Comparison of ENCODE assay signal across 22 cellular contexts in the genomic region with DNA sequence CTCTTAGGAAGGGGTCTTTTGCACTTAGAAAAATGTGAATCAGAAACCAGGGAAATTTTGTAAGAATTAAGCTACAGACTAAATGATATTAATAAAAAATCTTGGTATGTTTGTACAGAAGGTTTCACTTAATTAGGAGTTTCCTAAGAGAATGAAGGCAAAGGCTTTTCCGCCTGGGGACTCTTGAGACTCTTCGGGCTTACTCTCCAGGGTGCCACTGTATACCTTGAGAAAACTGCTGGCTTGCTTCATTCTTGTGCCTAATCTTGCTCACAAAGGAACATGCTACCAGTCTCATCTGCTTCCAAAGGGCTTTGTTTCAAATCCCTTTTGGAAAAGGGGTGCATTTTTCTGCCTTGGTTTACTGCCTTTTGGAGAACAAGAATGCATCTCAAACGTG. TPM values are rescaled to one million over a fixed set of nuclear protein-coding genes. Genes with fewer than 3 reads are reported as not detected.
DNase-seq lines count a peak whose midpoint lies in the region; ATAC-seq, FAIRE-seq and TF ChIP-seq lines count a peak whose summit lies in the region.
"Had no signal": no experiment of that assay in that cellular context is flagged by ENCODE, and none has a peak within 500 bp of the region (broad histone marks: within the 10 kb centered on the region; RNA-seq: fewer than 3 reads in every experiment).

No MANE protein-coding gene starts in this region.

- H3K4me1 ChIP-seq in astrocyte (ENCODE audit: insufficient read depth, low read length) (peaks cover 28% of the 10 kb centered on the region), smooth muscle cell (ENCODE audit: low read depth) (peaks cover 42% of the 10 kb centered on the region), GM23248 (ENCODE audit: insufficient read depth) (peaks cover 5% of the 10 kb centered on the region; the same call in 1 of the 2 replicates)

- H4K20me1 ChIP-seq in astrocyte (ENCODE audit: insufficient read depth, low read length), result peaks cover 9% of the 10 kb centered on the region
- H4K20me1 ChIP-seq in smooth muscle cell (ENCODE audit: low read depth), result no peaks in the 10 kb centered on the region
- no peaks in the 10 kb centered on the region for H4K20me1 ChIP-seq in GM23248 (ENCODE audit: insufficient read depth)

- no peaks in the 10 kb centered on the region for H3K9me2 ChIP-seq in GM23248 (ENCODE audit: insufficient read depth)
- H3K9me2 ChIP-seq: SK-N-SH had no signal

- H3K27me3 Mint-ChIP-seq in activated naive CD8-positive, alpha-beta T cell, result no peaks in the 10 kb centered on the region
- H3K27me3 Mint-ChIP-seq in activated naive CD8-positive, alpha-beta T cell treated with anti-CD3 and anti-CD28 coated beads, Interleukin-2, amount 50 U/mL, for 24 hours, result no peaks in the 10 kb centered on the region
- no peaks in the 10 kb centered on the region for H3K27me3 Mint-ChIP-seq in astrocyte (ENCODE audit: low read depth, unreplicated experiment)
- H3K27me3 Mint-ChIP-seq in mesothelial cell of epicardium (ENCODE audit: low read depth), result no peaks in the 10 kb centered on the region
- H3K27me3 Mint-ChIP-seq: B cell had no signal

- H3K27ac Mint-ChIP-seq in activated naive CD8-positive, alpha-beta T cell, result peak overlapping the region; percentile 23
- H3K27ac Mint-ChIP-seq in activated naive CD8-positive, alpha-beta T cell treated with anti-CD3 and anti-CD28 coated beads, Interleukin-2, amount 50 U/mL, for 24 hours, result no peak overlapping the region
- H3K27ac Mint-ChIP-seq in astrocyte (ENCODE audit: unreplicated experiment), result no peak overlapping the region
- H3K27ac Mint-ChIP-seq in mesothelial cell of epicardium, result peak overlapping the region; percentile 45
- H3K27ac Mint-ChIP-seq: B cell had no signal

- no peaks in the 10 kb centered on the region for H3K27me3 ChIP-seq in astrocyte (ENCODE audit: insufficient read depth, low read length)
- no peaks in the 10 kb centered on the region for H3K27me3 ChIP-seq in smooth muscle cell (ENCODE audit: low read depth)
- no peaks in the 10 kb centered on the region for H3K27me3 ChIP-seq in GM23248 (replicated peaks; ENCODE audit: insufficient read depth)

- H3K9me3 ChIP-seq in astrocyte (ENCODE audit: insufficient read depth, low read depth, low read length) (no peaks in the 10 kb centered on the region), smooth muscle cell (replicated peaks; ENCODE audit: low read depth) (no peaks in the 10 kb centered on the region), GM23248 (ENCODE audit: low read depth) (no peaks in the 10 kb centered on the region)
- H3K9me3 ChIP-seq: SK-N-SH had no signal

- H2AFZ ChIP-seq in astrocyte (ENCODE audit: low read depth, low read length) (no peak overlapping the region), smooth muscle cell (ENCODE audit: low read depth) (no peak overlapping the region), GM23248 (no peak overlapping the region)

- DNase-seq in activated naive CD8-positive, alpha-beta T cell treated with anti-CD3 and anti-CD28 coated beads, Interleukin-2, amount 50 U/mL, for 24 hours, result no peak
- DNase-seq in astrocyte (ENCODE audit: low read depth) (no peak), mesothelial cell of epicardium (ENCODE audit: low spot score in 2 of 2, unreplicated experiment in 2 of 2) (no peak), smooth muscle cell (lab: John Stamatoyannopoulos, UW; ENCODE audit: unreplicated experiment) (no peak), GM23248 (no peak), sciatic nerve (ENCODE audit: low spot score) (no peak)
- DNase-seq: NCI-H1105; NCI-H146; NCI-H2171; NCI-H524; NCI-H774; NK-92 treated with Interleukin-12 subunit alpha and Interleukin-12 subunit beta, amount 100 ng/mL, for 24 hours; SHP77 treated with DMSO at 0.1 percent for 48 hours; SK-N-SH had no signal

- no peak overlapping the region for H3K4me3 ChIP-seq in astrocyte (ENCODE audit: insufficient read depth, low read depth, low read length)
- H3K4me3 ChIP-seq in smooth muscle cell, result no peak overlapping the region
- H3K4me3 ChIP-seq in GM23248, result no peak overlapping the region

- H3K36me3 Mint-ChIP-seq in activated naive CD8-positive, alpha-beta T cell, result no peaks in the 10 kb centered on the region
- peaks cover 10% of the 10 kb centered on the region for H3K36me3 Mint-ChIP-seq in activated naive CD8-positive, alpha-beta T cell treated with anti-CD3 and anti-CD28 coated beads, Interleukin-2, amount 50 U/mL, for 24 hours (ENCODE audit: low read depth)
- H3K36me3 Mint-ChIP-seq in astrocyte (ENCODE audit: low read depth, unreplicated experiment), result peaks cover 23% of the 10 kb centered on the region
- peaks cover 2% of the 10 kb centered on the region for H3K36me3 Mint-ChIP-seq in mesothelial cell of epicardium

- H3K9me3 Mint-ChIP-seq in activated naive CD8-positive, alpha-beta T cell (ENCODE audit: low read depth), result no peaks in the 10 kb centered on the region
- no peaks in the 10 kb centered on the region for H3K9me3 Mint-ChIP-seq in activated naive CD8-positive, alpha-beta T cell treated with anti-CD3 and anti-CD28 coated beads, Interleukin-2, amount 50 U/mL, for 24 hours
- H3K9me3 Mint-ChIP-seq in astrocyte (ENCODE audit: unreplicated experiment), result no peaks in the 10 kb centered on the region
- no peaks in the 10 kb centered on the region for H3K9me3 Mint-ChIP-seq in mesothelial cell of epicardium
- H3K9me3 Mint-ChIP-seq: CD14-positive monocyte, IgD-negative memory B cell had no signal

- H3K9ac ChIP-seq in astrocyte (ENCODE audit: low read length) (no peak overlapping the region), smooth muscle cell (ENCODE audit: low read depth) (no peak overlapping the region), GM23248 (no peak overlapping the region)
- H3K9ac ChIP-seq: SK-N-SH had no signal

- H3K36me3 ChIP-seq in astrocyte (ENCODE audit: insufficient read depth, low read length), result peaks cover 9% of the 10 kb centered on the region
- no peaks in the 10 kb centered on the region for H3K36me3 ChIP-seq in smooth muscle cell (ENCODE audit: low read depth)
- peaks cover 24% of the 10 kb centered on the region for H3K36me3 ChIP-seq in GM23248 (ENCODE audit: low read depth)

- no peak for ATAC-seq in activated naive CD8-positive, alpha-beta T cell treated with anti-CD3 and anti-CD28 coated beads, Interleukin-2, amount 50 U/mL, for 24 hours
- no peak for ATAC-seq in sciatic nerve
- ATAC-seq: HCT116 had no signal

- H3K79me2 ChIP-seq in astrocyte (ENCODE audit: insufficient read depth, low read length), result no peaks in the 10 kb centered on the region
- no peaks in the 10 kb centered on the region for H3K79me2 ChIP-seq in smooth muscle cell (ENCODE audit: low read depth)
- no peaks in the 10 kb centered on the region for H3K79me2 ChIP-seq in GM23248 (ENCODE audit: insufficient read depth)

- H3K27ac ChIP-seq in astrocyte (ENCODE audit: low read depth, low read length), result no peak overlapping the region
- H3K27ac ChIP-seq in smooth muscle cell (ENCODE audit: low read depth), result peak overlapping the region; percentile 62
- no peak overlapping the region for H3K27ac ChIP-seq in GM23248
- H3K27ac ChIP-seq: RWPE1 had no signal

- in situ Hi-C loops in GM23248 (cut with MboI), result no loop called here

- 71% methylated on average over 3 of the region's 3 CpGs for WGBS in smooth muscle cell (ENCODE audit: low lambda C conversion rate)
- 71 to 73% methylated on average over 3 of the region's 3 CpGs for WGBS in GM23248 (ENCODE audit: low coverage in 1 of 2, low lambda C conversion rate in 2 of 2, missing lambda C conversion rate in 2 of 2), 2 experiments

- FAIRE-seq in astrocyte (lab: Jason Lieb, UNC), result no peak
- FAIRE-seq: A204.1, H1 had no signal

- H3K4me3 Mint-ChIP-seq in activated naive CD8-positive, alpha-beta T cell, result no peak overlapping the region
- no peak overlapping the region for H3K4me3 Mint-ChIP-seq in activated naive CD8-positive, alpha-beta T cell treated with anti-CD3 and anti-CD28 coated beads, Interleukin-2, amount 50 U/mL, for 24 hours
- H3K4me3 Mint-ChIP-seq in astrocyte (ENCODE audit: unreplicated experiment) (no peak overlapping the region), mesothelial cell of epicardium (no peak overlapping the region)
- H3K4me3 Mint-ChIP-seq: B cell, CD14-positive monocyte, IgD-negative memory B cell had no signal

- TF ChIP-seq CTCF in astrocyte (IDR thresholded peaks at IDR 0.05; ENCODE audit: insufficient read depth, low read depth, low read length) (no peak), mesothelial cell of epicardium (IDR thresholded peaks at IDR 0.05; ENCODE audit: unreplicated experiment) (no peak), smooth muscle cell (IDR thresholded peaks at IDR 0.05; ENCODE audit: borderline replicate concordance, insufficient read depth, poor library complexity, severe bottlenecking) (no peak)

- H3K4me1 Mint-ChIP-seq in activated naive CD8-positive, alpha-beta T cell (ENCODE audit: low read depth), result peaks cover 16% of the 10 kb centered on the region
- H3K4me1 Mint-ChIP-seq in activated naive CD8-positive, alpha-beta T cell treated with anti-CD3 and anti-CD28 coated beads, Interleukin-2, amount 50 U/mL, for 24 hours, result peaks cover 19% of the 10 kb centered on the region
- H3K4me1 Mint-ChIP-seq in astrocyte (ENCODE audit: low read depth, unreplicated experiment) (peaks cover 28% of the 10 kb centered on the region), mesothelial cell of epicardium (peaks cover 32% of the 10 kb centered on the region)

- H3F3A ChIP-seq in smooth muscle cell (ENCODE audit: low read depth), result peaks cover 35% of the 10 kb centered on the region
- peaks cover 47% of the 10 kb centered on the region for H3F3A ChIP-seq in GM23248 (ENCODE audit: insufficient read depth)

- peak overlapping the region; percentile 28 for H3K4me2 ChIP-seq in astrocyte (ENCODE audit: low read length)
- H3K4me2 ChIP-seq in smooth muscle cell, result no peak overlapping the region
- H3K4me2 ChIP-seq in GM23248 (ENCODE audit: unreplicated experiment), result no peak overlapping the region
- H3K4me2 ChIP-seq: SK-N-SH had no signal

- intact Hi-C loops in sciatic nerve (cut with DNase I), result no loop called here

RNA-seq across cellular contexts. Expression of a gene that starts 49.5 kb away (rescaled TPM):
- total RNA-seq in astrocyte (493 and 498 TPM in 2 replicates), mesothelial cell of epicardium (166 to 171 TPM (median 169 TPM) in 3 replicates), smooth muscle cell (174 TPM in 2 replicates), sciatic nerve (187 TPM)
- polyA plus RNA-seq in smooth muscle cell (107 and 108 TPM in 2 replicates), GM23248 (2016; fragmentation: Nextera tagmentation; extraction: Ambion mirVana) (160 and 161 TPM in 2 replicates)
- total RNA-seq in GM23248 (2014; rRNA removed; shearing (Covaris generic)), result 125 and 126 TPM in 2 replicates

Comparison
In these comparisons a context has a peak if more than half of its experiments do, and no peak if none do; other contexts are left out.
1. H3K27ac Mint-ChIP-seq: peak in activated naive CD8-positive, alpha-beta T cell (single experiment) and mesothelial cell of epicardium (single experiment); none in activated naive CD8-positive, alpha-beta T cell treated with anti-CD3 and anti-CD28 coated beads, Interleukin-2, amount 50 U/mL, for 24 hours (single experiment) and astrocyte (single experiment).